24 cellular contexts compared by ENCODE assay signal in the genomic region with DNA sequence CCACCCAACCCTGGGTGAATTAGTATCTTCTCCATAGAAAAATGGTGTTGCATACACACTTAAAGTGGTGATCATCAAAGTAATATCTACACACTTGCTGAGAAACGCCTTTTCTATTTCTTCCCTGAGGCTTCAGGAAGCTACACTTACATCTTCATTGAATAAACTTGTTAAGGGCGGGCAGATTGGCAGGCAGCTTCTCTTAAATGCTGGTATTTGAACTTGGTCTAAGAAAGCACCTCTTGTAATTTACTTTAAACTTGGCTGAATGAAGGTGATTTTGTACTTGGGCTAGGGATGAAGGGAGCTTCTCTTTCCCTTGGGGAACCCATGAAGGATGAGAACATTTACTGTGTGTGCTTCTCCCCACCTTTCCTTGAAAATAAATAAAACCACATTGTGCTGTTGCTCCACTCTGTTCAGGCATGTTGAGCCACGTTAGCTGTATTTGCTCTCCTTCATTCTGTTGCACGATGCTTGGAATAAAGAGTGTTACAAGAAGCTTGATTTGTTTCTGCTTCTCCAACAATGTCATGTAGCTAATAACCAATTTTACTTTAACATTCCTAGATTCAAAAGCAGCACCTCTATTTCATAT.
DNase-seq lines count a peak whose midpoint lies in the region; ATAC-seq, FAIRE-seq and TF ChIP-seq lines count a peak whose summit lies in the region.
"Had no signal": no experiment of that assay in that cellular context is flagged by ENCODE, and none has a peak within 500 bp of the region (broad histone marks: within the 10 kb centered on the region; RNA-seq: fewer than 3 reads in every experiment).

No MANE protein-coding gene starts in this region.

- H3K4me1 ChIP-seq in GM23338 (ENCODE audit: insufficient read depth) (no peaks in the 10 kb centered on the region), RWPE2 (ENCODE audit: insufficient read depth, poor library complexity, severe bottlenecking) (peaks cover 26% of the 10 kb centered on the region), endothelial cell of umbilical vein (ENCODE audit: control insufficient read depth, extremely low read depth, insufficient read depth, low read length) (no peaks in the 10 kb centered on the region), mesendoderm (ENCODE audit: control insufficient read depth, low read depth, low read length) (peaks cover 4% of the 10 kb centered on the region)

- H3K9ac ChIP-seq in endothelial cell of umbilical vein (replicated peaks; ENCODE audit: extremely low read depth, insufficient read depth, low read length) (no peak overlapping the region), mesendoderm (ENCODE audit: low read length) (no peak overlapping the region)

- H3K4me1 Mint-ChIP-seq in GM23338 (no peaks in the 10 kb centered on the region), progenitor cell of endocrine pancreas (ENCODE audit: low read depth) (peaks cover 3% of the 10 kb centered on the region)
- H3K4me1 Mint-ChIP-seq: B cell, CD14-positive monocyte had no signal

- H4K5ac ChIP-seq in mesendoderm (ENCODE audit: low read length) = no peak overlapping the region

- H3K9me2 ChIP-seq in GM23338 (ENCODE audit: insufficient read depth) = no peaks in the 10 kb centered on the region

- no peak overlapping the region for H4K8ac ChIP-seq in mesendoderm (ENCODE audit: low read depth, low read length)

- POLR2A ChIA-PET in endothelial cell of umbilical vein (lab: Charles Lee) = no interaction called here

- no CpG with 5 or more reads among the region's 4 CpGs for WGBS in mesendoderm (ENCODE audit: extremely low coverage, insufficient coverage, low lambda C conversion rate)

- H2BK15ac ChIP-seq in mesendoderm (replicated peaks; ENCODE audit: low read depth) = no peak overlapping the region

- H2BK120ac ChIP-seq in mesendoderm (ENCODE audit: low read depth, low read length) = no peak overlapping the region

- ATAC-seq in GM23338 (no peak), RWPE2 (ENCODE audit: low read depth) (peak; percentile 72), HG02571 (IDR thresholded peaks at IDR 0.05; ENCODE audit: unreplicated experiment) (no peak), HG03432 (IDR thresholded peaks at IDR 0.05; ENCODE audit: unreplicated experiment) (no peak)
- ATAC-seq: Panc1, SK-N-SH treated with all-trans-retinoic acid at 6 μM for 48 hours had no signal

- no peaks in the 10 kb centered on the region for H3K9me1 ChIP-seq in endothelial cell of umbilical vein (replicated peaks; ENCODE audit: control insufficient read depth, extremely low read depth, insufficient read depth, low read length)

- no peak for FAIRE-seq in endothelial cell of umbilical vein (lab: Jason Lieb, UNC)
- FAIRE-seq: A204.1 had no signal

- H3K4ac ChIP-seq in mesendoderm (ENCODE audit: low read depth, low read length) = no peak overlapping the region

- BruUV-seq in endothelial cell of umbilical vein (replicated peaks; lab: Mats Ljungman, UMichigan) = no TSS peak

- intact Hi-C loops in endothelial cell of umbilical vein (cut with micrococcal nuclease) = no loop called here

- no peak overlapping the region for H3K4me3 Mint-ChIP-seq in GM23338
- no peak overlapping the region for H3K4me3 Mint-ChIP-seq in progenitor cell of endocrine pancreas (ENCODE audit: low read depth)
- H3K4me3 Mint-ChIP-seq: B cell, CD14-positive monocyte had no signal

- H3K36me3 ChIP-seq in GM23338 (ENCODE audit: insufficient read depth) = no peaks in the 10 kb centered on the region
- H3K36me3 ChIP-seq in RWPE2 (ENCODE audit: low read depth) = no peaks in the 10 kb centered on the region
- H3K36me3 ChIP-seq in endothelial cell of umbilical vein (ENCODE audit: control insufficient read depth in 2 of 2, extremely low read depth in 1 of 2, insufficient read depth in 2 of 2, low read length in 2 of 2) = no peaks in the 10 kb centered on the region
- H3K36me3 ChIP-seq in mesendoderm (ENCODE audit: control insufficient read depth, insufficient read depth, low read length) = no peaks in the 10 kb centered on the region
- H3K36me3 ChIP-seq: MG63 had no signal

- no peak overlapping the region for H3K23ac ChIP-seq in mesendoderm (ENCODE audit: low read length)

- H3K18ac ChIP-seq in mesendoderm (ENCODE audit: low read length) = peak overlapping the region; percentile 51

- CTCF ChIA-PET in endothelial cell of umbilical vein (lab: Charles Lee) = no interaction called here

- peaks cover 3% of the 10 kb centered on the region for H3K9me3 ChIP-seq in RWPE2 (ENCODE audit: severe bottlenecking)
- H3K9me3 ChIP-seq in endothelial cell of umbilical vein (replicated peaks; ENCODE audit: control insufficient read depth, insufficient read depth, low read length) = no peaks in the 10 kb centered on the region

- H3K9me3 Mint-ChIP-seq in GM23338 = peaks cover 2% of the 10 kb centered on the region; the same call in 2 of the 3 replicates
- no peaks in the 10 kb centered on the region for H3K9me3 Mint-ChIP-seq in progenitor cell of endocrine pancreas (ENCODE audit: low read depth)

- no peak overlapping the region for H2BK5ac ChIP-seq in mesendoderm (ENCODE audit: low read length)

- H3K4me3 ChIP-seq in GM23338 (no peak overlapping the region), RWPE2 (ENCODE audit: severe bottlenecking) (no peak overlapping the region), endothelial cell of umbilical vein (replicated peaks in 1 of 3; ENCODE audit: insufficient read depth in 1 of 3, low read depth in 1 of 3, low read length in 3 of 3) (no peak overlapping the region), mesendoderm (ENCODE audit: low read length) (no peak overlapping the region)
- H3K4me3 ChIP-seq: MG63 had no signal

- dilution Hi-C loops in endothelial cell of umbilical vein (cut with MboI; ENCODE audit: extremely low pct_ligation_motif_present, low sequenced_read_pairs) = no loop called here

- H3K79me2 ChIP-seq in GM23338 (replicated peaks; ENCODE audit: insufficient read depth) (no peaks in the 10 kb centered on the region), endothelial cell of umbilical vein (ENCODE audit: control insufficient read depth, insufficient read depth, low read length) (no peaks in the 10 kb centered on the region), mesendoderm (ENCODE audit: control insufficient read depth, insufficient read depth, low read length) (no peaks in the 10 kb centered on the region)

- H2AK5ac ChIP-seq in mesendoderm (ENCODE audit: low read length) = no peak overlapping the region

- H3K27ac Mint-ChIP-seq in GM23338 (no peak overlapping the region), progenitor cell of endocrine pancreas (no peak overlapping the region)
- H3K27ac Mint-ChIP-seq: B cell, CD14-positive monocyte had no signal

- H3K27me3 Mint-ChIP-seq in GM23338 (ENCODE audit: insufficient read depth, low read depth, poor library complexity) = no peaks in the 10 kb centered on the region
- no peaks in the 10 kb centered on the region for H3K27me3 Mint-ChIP-seq in progenitor cell of endocrine pancreas
- H3K27me3 Mint-ChIP-seq: B cell had no signal

- H4K20me1 ChIP-seq in GM23338 (replicated peaks; ENCODE audit: insufficient read depth) (no peaks in the 10 kb centered on the region), endothelial cell of umbilical vein (replicated peaks; ENCODE audit: control insufficient read depth, extremely low read depth, insufficient read depth, low read length) (no peaks in the 10 kb centered on the region)

- no peak for TF ChIP-seq CTCF in GM23338 (conservative IDR thresholded peaks at IDR 0.05; ENCODE audit: low read depth in 2 of 2)
- TF ChIP-seq CTCF in RWPE2 (IDR thresholded peaks at IDR 0.05; ENCODE audit: poor library complexity, severe bottlenecking) = no peak
- TF ChIP-seq CTCF in endothelial cell of umbilical vein (IDR thresholded peaks at IDR 0.05; ENCODE audit: extremely low read depth in 1 of 2, insufficient read depth in 1 of 2, low read depth in 1 of 2, low read length in 2 of 2) = no peak
- no peak for TF ChIP-seq CTCF in progenitor cell of endocrine pancreas (IDR thresholded peaks at IDR 0.05; ENCODE audit: unreplicated experiment)

- H3K56ac ChIP-seq in mesendoderm (ENCODE audit: low read length) = peak overlapping the region; percentile 15

- DNase-seq in GM23338 (ENCODE audit: low spot score) (no peak), RWPE2 (ENCODE audit: low spot score) (no peak), endothelial cell of umbilical vein (ENCODE audit: low read depth, low spot score) (no peak), mesendoderm (no peak), progenitor cell of endocrine pancreas (ENCODE audit: low spot score, unreplicated experiment) (no peak), NCI-H1417 treated with DMSO at 0.1 percent for 48 hours (lab: John Stamatoyannopoulos, UW) (no peak)
- DNase-seq: DMS79 treated with DMSO at 0.1 percent for 48 hours; HCEC 1CT; Kasumi-1; MG63; NCI-H1436; NCI-H187 treated with DMSO at 0.1 percent for 48 hours; NCI-H2107; NCI-H226; NCI-H510A treated with DMSO at 0.1 percent for 48 hours; NCI-H774; NK-92 treated with Interleukin-12 subunit alpha and Interleukin-12 subunit beta, amount 100 ng/mL, for 24 hours had no signal

- TF ChIP-seq POLR2A in endothelial cell of umbilical vein (IDR thresholded peaks at IDR 0.05; ENCODE audit: low read depth, low read length) = no peak

- H3K36me3 Mint-ChIP-seq in GM23338 (ENCODE audit: low read depth) = no peaks in the 10 kb centered on the region
- no peaks in the 10 kb centered on the region for H3K36me3 Mint-ChIP-seq in progenitor cell of endocrine pancreas (ENCODE audit: insufficient read depth)
- H3K36me3 Mint-ChIP-seq: CD14-positive monocyte had no signal

- H3K4me2 ChIP-seq in GM23338 (no peak overlapping the region), endothelial cell of umbilical vein (ENCODE audit: insufficient read depth, low read length) (no peak overlapping the region), mesendoderm (ENCODE audit: low read length) (no peak overlapping the region)

- H2AFZ ChIP-seq in GM23338 (peak overlapping the region; percentile 73), endothelial cell of umbilical vein (ENCODE audit: low read depth, low read length) (peak overlapping the region; percentile 23)

- H3K27me3 ChIP-seq in GM23338 (ENCODE audit: insufficient read depth) = no peaks in the 10 kb centered on the region
- no peaks in the 10 kb centered on the region for H3K27me3 ChIP-seq in RWPE2 (ENCODE audit: insufficient read depth, poor library complexity, severe bottlenecking)
- no peaks in the 10 kb centered on the region for H3K27me3 ChIP-seq in endothelial cell of umbilical vein (ENCODE audit: control insufficient read depth in 2 of 2, insufficient read depth in 2 of 2, low read length in 2 of 2)
- H3K27me3 ChIP-seq in mesendoderm (ENCODE audit: insufficient read depth, low read length, poor library complexity) = no peaks in the 10 kb centered on the region
- H3K27me3 ChIP-seq: MG63 had no signal

- H3K27ac ChIP-seq in GM23338 (ENCODE audit: low read depth) = no peak overlapping the region
- peak overlapping the region; percentile 34 for H3K27ac ChIP-seq in RWPE2 (ENCODE audit: poor library complexity, severe bottlenecking)
- no peak overlapping the region for H3K27ac ChIP-seq in endothelial cell of umbilical vein (ENCODE audit: insufficient read depth, low read depth, low read length)
- H3K27ac ChIP-seq in mesendoderm (ENCODE audit: low read depth, low read length) = no peak overlapping the region

- no peaks in the 10 kb centered on the region for H3K79me1 ChIP-seq in mesendoderm (ENCODE audit: low read length)

- H3F3A ChIP-seq in GM23338 (replicated peaks; ENCODE audit: low read depth) = no peaks in the 10 kb centered on the region

TF ChIP-seq in endothelial cell of umbilical vein, 7 proteins besides CTCF, POLR2A, EP300 and RAD21 (continues in another document):
- no peak for TF ChIP-seq GATA2 (IDR thresholded peaks at IDR 0.05; ENCODE audit: insufficient read depth, insufficient read length, low read depth, low read length)
